ENCODE assay signal across 8 cellular contexts in the genomic region with DNA sequence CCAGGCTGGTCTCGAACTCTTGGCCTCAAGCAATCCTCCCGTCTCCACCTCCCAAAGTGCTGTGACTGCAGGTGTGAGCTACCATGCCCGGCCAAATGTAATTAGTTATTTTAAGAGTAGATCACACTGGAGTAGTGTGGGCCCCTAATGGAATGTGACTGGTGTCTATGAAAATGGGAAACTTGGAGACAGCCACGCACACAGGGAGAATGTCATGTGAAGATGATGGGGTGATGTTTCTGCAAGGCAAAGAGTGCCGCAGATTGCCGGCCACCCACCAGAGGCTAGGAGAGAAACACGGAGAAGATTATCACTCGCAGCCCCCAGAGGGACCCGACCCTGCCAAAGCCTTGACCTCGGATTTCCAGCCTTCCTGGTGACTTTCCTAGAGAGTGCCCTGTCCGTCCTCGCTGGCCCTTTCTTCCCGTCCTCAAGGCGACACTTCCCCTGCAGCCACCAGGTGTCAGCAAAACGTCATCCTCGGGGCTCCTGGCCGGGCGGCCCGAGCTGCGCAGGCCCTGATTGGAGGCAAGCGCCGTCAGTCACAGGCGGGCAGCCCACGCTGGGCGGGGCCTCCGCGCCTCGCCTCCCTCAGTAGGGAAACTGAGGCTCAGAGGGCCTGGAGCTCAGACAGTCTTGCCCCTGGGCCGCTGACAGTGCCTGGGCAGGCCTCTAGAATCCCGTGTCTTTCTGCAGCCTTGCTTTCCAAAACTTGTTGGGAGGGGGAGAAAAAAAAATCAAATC. TPM values are rescaled to one million over a fixed set of nuclear protein-coding genes. Genes with fewer than 3 reads are reported as not detected.
DNase-seq lines count a peak whose midpoint lies in the region; ATAC-seq lines count a peak whose summit lies in the region.

No MANE protein-coding gene starts in this region.

- no peak overlapping the region for H2BK5ac ChIP-seq in mesenchymal stem cell (ENCODE audit: low read depth, low read length, poor library complexity, severe bottlenecking)

- H4K91ac ChIP-seq in mesenchymal stem cell (ENCODE audit: low read length) = no peak overlapping the region

- H3K4me3 ChIP-seq in endocrine pancreas (ENCODE audit: control insufficient read depth, insufficient read depth, low read length) = peak overlapping the region; percentile 16
- H3K4me3 ChIP-seq in mesenchymal stem cell (ENCODE audit: insufficient read depth in 1 of 2, low read depth in 1 of 2, low read length in 2 of 2) = peak overlapping the region in 1 of 2 experiments; percentile 39

- no peak overlapping the region for H2BK12ac ChIP-seq in mesenchymal stem cell (ENCODE audit: low read length in 2 of 2)

- H3K4me1 ChIP-seq in endocrine pancreas (ENCODE audit: control insufficient read depth, insufficient read depth, low read length) (no peaks in the 10 kb centered on the region), mesenchymal stem cell (ENCODE audit: control insufficient read depth, insufficient read depth, low read depth, low read length) (peaks cover 5% of the 10 kb centered on the region)

- no peak overlapping the region for H4K8ac ChIP-seq in mesenchymal stem cell (ENCODE audit: low read length)

- ATAC-seq in HG03103 (IDR thresholded peaks at IDR 0.05; ENCODE audit: low read depth, unreplicated experiment) (peak; percentile 81), HG03025 (IDR thresholded peaks at IDR 0.05; ENCODE audit: low FRiP score, unreplicated experiment) (no peak)

- no peak overlapping the region for H3K27ac ChIP-seq in mesenchymal stem cell (ENCODE audit: low read length, poor library complexity, severe bottlenecking)

- no peak overlapping the region for H3K14ac ChIP-seq in mesenchymal stem cell (ENCODE audit: low read length in 2 of 2)

- H3K18ac ChIP-seq in mesenchymal stem cell (ENCODE audit: low read depth in 1 of 2, low read length in 2 of 2) = no peak overlapping the region

- H3K36me3 ChIP-seq in endocrine pancreas (ENCODE audit: control insufficient read depth, insufficient read depth, low read length) (no peaks in the 10 kb centered on the region), mesenchymal stem cell (ENCODE audit: control insufficient read depth in 1 of 2, insufficient read depth in 2 of 2, low read depth in 1 of 2, low read length in 2 of 2) (no peaks in the 10 kb centered on the region)

- H3K79me1 ChIP-seq in mesenchymal stem cell (replicated peaks; ENCODE audit: low read length, poor library complexity, severe bottlenecking) = no peaks in the 10 kb centered on the region

- H2BK120ac ChIP-seq in mesenchymal stem cell (ENCODE audit: low read depth, low read length) = no peak overlapping the region

- H3K27me3 ChIP-seq in endocrine pancreas (ENCODE audit: control insufficient read depth, insufficient read depth, low read length) = no peaks in the 10 kb centered on the region
- peaks cover 17 to 40% of the 10 kb centered on the region in 2 experiments for H3K27me3 ChIP-seq in mesenchymal stem cell (ENCODE audit: control insufficient read depth in 1 of 2, insufficient read depth in 1 of 2, low read length in 2 of 2)

- 16% methylated on average over 29 of the region's 30 CpGs for WGBS in mesenchymal stem cell

- no peak overlapping the region for H3K9ac ChIP-seq in endocrine pancreas (ENCODE audit: control insufficient read depth, insufficient read depth, low read length)
- H3K9ac ChIP-seq in mesenchymal stem cell (ENCODE audit: low read length) = no peak overlapping the region

- no peak overlapping the region for H3K23ac ChIP-seq in mesenchymal stem cell (ENCODE audit: low read length in 2 of 2)

- no peak overlapping the region for H2BK15ac ChIP-seq in mesenchymal stem cell (ENCODE audit: low read depth, poor library complexity, severe bottlenecking)

- DNase-seq in DMS53 (lab: John Stamatoyannopoulos, UW) (peak; percentile 80), NCI-H69 (lab: John Stamatoyannopoulos, UW) (peak; percentile 87), mesenchymal stem cell (peak; percentile 71)
- peak; percentile 1 to 33 for DNase-seq in activated CD8-positive, alpha-beta memory T cell treated with anti-CD3 and anti-CD28 coated beads for 1 hour (ENCODE audit: extremely low read depth in 1 of 2, low read depth in 1 of 2)
- DNase-seq in stimulated activated CD8-positive, alpha-beta memory T cell treated with anti-CD3 and anti-CD28 coated beads, Interleukin-4, amount 100 ng/mL, for 24 hours (ENCODE audit: low read depth) = peak; percentile 60

- no peak overlapping the region for H3K4me2 ChIP-seq in mesenchymal stem cell (ENCODE audit: low read length, poor library complexity, severe bottlenecking)

- H3K9me3 ChIP-seq in endocrine pancreas (ENCODE audit: control insufficient read depth, low read length) (no peaks in the 10 kb centered on the region), mesenchymal stem cell (ENCODE audit: control insufficient read depth, low read length) (no peaks in the 10 kb centered on the region)

- no peak overlapping the region for H3K4ac ChIP-seq in mesenchymal stem cell (ENCODE audit: low read depth in 1 of 2, low read length in 2 of 2)

- no peak overlapping the region for H2AK5ac ChIP-seq in mesenchymal stem cell (ENCODE audit: low read length, severe bottlenecking)

- no peak overlapping the region for H2AFZ ChIP-seq in mesenchymal stem cell (ENCODE audit: low read depth, low read length)

RNA-seq across cellular contexts. Expression of gene CRYBB2, which starts 16.3 kb away (rescaled TPM):
- not detected for polyA plus RNA-seq in mesenchymal stem cell (2013, experiment 1 of 2)
- 0.07 TPM for polyA plus RNA-seq in mesenchymal stem cell (2013, experiment 2 of 2)

RNA-seq across cellular contexts. Expression of gene CRYBB3, which starts 36.1 kb away (rescaled TPM):
- polyA plus RNA-seq in mesenchymal stem cell (2013, experiment 1 of 2) = not detected
- polyA plus RNA-seq in mesenchymal stem cell (2013, experiment 2 of 2) = not detected

Comparison
In these comparisons a context has a peak if more than half of its experiments do, and no peak if none do; other contexts are left out.
1. DNase-seq: peak in every context shown above with its lines; median percentile 87 in NCI-H69; 80 in DMS53; 71 in mesenchymal stem cell; 60 in stimulated activated CD8-positive, alpha-beta memory T cell treated with anti-CD3 and anti-CD28 coated beads, Interleukin-4, amount 100 ng/mL, for 24 hours; 17 in activated CD8-positive, alpha-beta memory T cell treated with anti-CD3 and anti-CD28 coated beads for 1 hour.